Comparison of ENCODE assay signal across 13 cellular contexts in genomic region chr12:101230547-101230946, GRCh38. TPM values are rescaled to one million over a fixed set of nuclear protein-coding genes. Genes with fewer than 3 reads are reported as not detected.
A peak's percentile ranks its signal among the peaks of the same experiment; 100 is the strongest.
DNase-seq lines count a peak whose midpoint lies in the region; ATAC-seq and TF ChIP-seq lines count a peak whose summit lies in the region.
"Had no signal": no experiment of that assay in that cellular context is flagged by ENCODE, and none has a peak within 500 bp of the region (broad histone marks: within the 10 kb centered on the region; RNA-seq: fewer than 3 reads in every experiment).

No MANE protein-coding gene starts in this region.

- TF ChIP-seq EP300 in SK-N-SH (IDR thresholded peaks at IDR 0.05; ENCODE audit: borderline replicate concordance in 1 of 2, low read depth in 1 of 2, low read length in 1 of 2): no peak

- no peaks in the 10 kb centered on the region for H3K4me1 ChIP-seq in GM23338 (ENCODE audit: insufficient read depth)
- no peaks in the 10 kb centered on the region; a peak in 1 of 4 replicates for H3K4me1 ChIP-seq in SK-N-SH (ENCODE audit: control insufficient read depth in 1 of 2, insufficient read depth in 2 of 2, low read depth in 1 of 2, low read length in 1 of 2)
- peaks cover 17% of the 10 kb centered on the region for H3K4me1 ChIP-seq in skeletal muscle satellite cell (ENCODE audit: control insufficient read depth, insufficient read depth, low read length)
- no peaks in the 10 kb centered on the region for H3K4me1 ChIP-seq in PC-9 (replicated peaks; ENCODE audit: insufficient read depth)
- H3K4me1 ChIP-seq: adrenal gland, right atrium auricular region had no signal

- H3K9me3 ChIP-seq in SK-N-SH (no peaks in the 10 kb centered on the region), skeletal muscle satellite cell (replicated peaks; ENCODE audit: low read length) (no peaks in the 10 kb centered on the region), PC-9 (ENCODE audit: insufficient read depth, low read depth) (no peaks in the 10 kb centered on the region)
- H3K9me3 ChIP-seq: adrenal gland, right atrium auricular region had no signal

- no peak for TF ChIP-seq RAD21 in SK-N-SH (IDR thresholded peaks at IDR 0.05; ENCODE audit: low read length)

- H4K20me1 ChIP-seq in GM23338 (replicated peaks; ENCODE audit: insufficient read depth) (no peaks in the 10 kb centered on the region), SK-N-SH (ENCODE audit: insufficient read depth) (no peaks in the 10 kb centered on the region), PC-9 (ENCODE audit: insufficient read depth) (no peaks in the 10 kb centered on the region)

- no peaks in the 10 kb centered on the region for H3F3A ChIP-seq in GM23338 (replicated peaks; ENCODE audit: low read depth)
- H3F3A ChIP-seq in SK-N-SH (replicated peaks; ENCODE audit: insufficient read depth): peaks cover 7% of the 10 kb centered on the region
- H3F3A ChIP-seq in PC-9 (ENCODE audit: insufficient read depth, low read depth): no peaks in the 10 kb centered on the region

- intact Hi-C loops in activated CD8-positive, alpha-beta T cell treated with anti-CD3 and anti-CD28 coated beads for 36 hours (cut with micrococcal nuclease): no loop called here
- intact Hi-C loops in PC-9 (cut with micrococcal nuclease; ENCODE audit: unreplicated experiment): no loop called here

- peak overlapping the region; percentile 53 for H3K9ac ChIP-seq in SK-N-SH
- H3K9ac ChIP-seq in skeletal muscle satellite cell (ENCODE audit: low read depth, low read length): peak overlapping the region; percentile 54

- POLR2A ChIA-PET in SK-N-SH (lab: Yijun Ruan, JAX): no interaction called here
- POLR2A ChIA-PET in activated CD8-positive, alpha-beta T cell treated with anti-CD3 and anti-CD28 coated beads for 36 hours (lab: Charles Lee): no interaction called here
- POLR2A ChIA-PET in PC-9 (lab: Charles Lee; ENCODE audit: unreplicated experiment): no interaction called here

- no peak overlapping the region for H3K4me3 Mint-ChIP-seq in GM23338
- H3K4me3 Mint-ChIP-seq in activated CD8-positive, alpha-beta T cell treated with anti-CD3 and anti-CD28 coated beads for 36 hours: no peak overlapping the region
- H3K4me3 Mint-ChIP-seq: effector memory CD8-positive, alpha-beta T cell had no signal

- BruUV-seq in PC-9 (replicated peaks; lab: Mats Ljungman, UMichigan): no TSS peak

- H3K79me2 ChIP-seq in GM23338 (replicated peaks; ENCODE audit: insufficient read depth) (no peaks in the 10 kb centered on the region), SK-N-SH (ENCODE audit: insufficient read depth) (no peaks in the 10 kb centered on the region), PC-9 (ENCODE audit: low read depth) (no peaks in the 10 kb centered on the region)

- H3K4me2 ChIP-seq in GM23338: no peak overlapping the region
- peak overlapping the region; percentile 39; the same call in 1 of the 2 replicates for H3K4me2 ChIP-seq in SK-N-SH
- H3K4me2 ChIP-seq in skeletal muscle satellite cell (ENCODE audit: low read length): peak overlapping the region; percentile 47
- no peak overlapping the region for H3K4me2 ChIP-seq in PC-9

- peaks cover 4% of the 10 kb centered on the region for H3K27me3 Mint-ChIP-seq in GM23338 (ENCODE audit: insufficient read depth, low read depth, poor library complexity)
- H3K27me3 Mint-ChIP-seq in activated CD8-positive, alpha-beta T cell treated with anti-CD3 and anti-CD28 coated beads for 36 hours: peaks cover 8% of the 10 kb centered on the region

- 0 out of 2 replicates have a peak overlapping the region, but pooled peaks have one; percentile 12 for H3K27ac Mint-ChIP-seq in GM23338
- no peak overlapping the region for H3K27ac Mint-ChIP-seq in activated CD8-positive, alpha-beta T cell treated with anti-CD3 and anti-CD28 coated beads for 36 hours
- H3K27ac Mint-ChIP-seq: effector memory CD8-positive, alpha-beta T cell had no signal

- H3K27me3 ChIP-seq in GM23338 (ENCODE audit: insufficient read depth): no peaks in the 10 kb centered on the region
- no peaks in the 10 kb centered on the region for H3K27me3 ChIP-seq in SK-N-SH (ENCODE audit: insufficient read depth)
- no peaks in the 10 kb centered on the region for H3K27me3 ChIP-seq in skeletal muscle satellite cell (ENCODE audit: control insufficient read depth, insufficient read depth, low read length)
- H3K27me3 ChIP-seq in PC-9 (ENCODE audit: insufficient read depth, low read depth): peaks cover 29% of the 10 kb centered on the region; the same call in 1 of the 2 replicates
- H3K27me3 ChIP-seq: adrenal gland, right atrium auricular region had no signal

- H3K4me1 Mint-ChIP-seq in GM23338: no peaks in the 10 kb centered on the region
- H3K4me1 Mint-ChIP-seq in activated CD8-positive, alpha-beta T cell treated with anti-CD3 and anti-CD28 coated beads for 36 hours (ENCODE audit: low read depth): no peaks in the 10 kb centered on the region

- H3K9me2 ChIP-seq in GM23338 (ENCODE audit: insufficient read depth) (no peaks in the 10 kb centered on the region), SK-N-SH (no peaks in the 10 kb centered on the region), PC-9 (ENCODE audit: insufficient read depth) (no peaks in the 10 kb centered on the region)

- TF ChIP-seq CTCF in GM23338 (conservative IDR thresholded peaks at IDR 0.05; ENCODE audit: low read depth in 2 of 2) (no peak), SK-N-SH (IDR thresholded peaks at IDR 0.05) (no peak), PC-9 (conservative IDR thresholded peaks at IDR 0.05) (no peak)
- TF ChIP-seq CTCF in activated CD8-positive, alpha-beta T cell treated with anti-CD3 and anti-CD28 coated beads for 36 hours (IDR thresholded peaks at IDR 0.05): no peak

- no peaks in the 10 kb centered on the region for H3K36me3 Mint-ChIP-seq in GM23338 (ENCODE audit: low read depth)
- H3K36me3 Mint-ChIP-seq in activated CD8-positive, alpha-beta T cell treated with anti-CD3 and anti-CD28 coated beads for 36 hours (ENCODE audit: low read depth): no peaks in the 10 kb centered on the region

- no peaks in the 10 kb centered on the region for H3K9me3 Mint-ChIP-seq in GM23338
- H3K9me3 Mint-ChIP-seq in activated CD8-positive, alpha-beta T cell treated with anti-CD3 and anti-CD28 coated beads for 36 hours: no peaks in the 10 kb centered on the region
- H3K9me3 Mint-ChIP-seq: effector memory CD8-positive, alpha-beta T cell had no signal

- no peak for ATAC-seq in GM23338
- no peak for ATAC-seq in activated CD8-positive, alpha-beta T cell treated with anti-CD3 and anti-CD28 coated beads for 36 hours
- ATAC-seq in GM19467 (IDR thresholded peaks at IDR 0.05; ENCODE audit: unreplicated experiment): no peak
- ATAC-seq: effector memory CD8-positive, alpha-beta T cell had no signal

- 4% methylated on average over 5 of the region's 5 CpGs for WGBS in SK-N-SH (ENCODE audit: low lambda C conversion rate)

- CTCF ChIA-PET in SK-N-SH (lab: Yijun Ruan, JAX): no interaction called here
- CTCF ChIA-PET in activated CD8-positive, alpha-beta T cell treated with anti-CD3 and anti-CD28 coated beads for 36 hours (lab: Charles Lee): no interaction called here
- CTCF ChIA-PET in PC-9 (lab: Charles Lee): no interaction called here

- H3K4me3 ChIP-seq in GM23338: no peak overlapping the region
- H3K4me3 ChIP-seq in SK-N-SH (ENCODE audit: low read depth in 2 of 2, low read length in 1 of 2): no peak overlapping the region; a peak in 1 of 4 replicates
- H3K4me3 ChIP-seq in skeletal muscle satellite cell (ENCODE audit: low read length): no peak overlapping the region
- H3K4me3 ChIP-seq in PC-9: no peak overlapping the region
- H3K4me3 ChIP-seq: right atrium auricular region had no signal

- no peaks in the 10 kb centered on the region for H3K36me3 ChIP-seq in GM23338 (ENCODE audit: insufficient read depth)
- H3K36me3 ChIP-seq in SK-N-SH (replicated peaks in 1 of 2; ENCODE audit: control insufficient read depth in 1 of 2, insufficient read depth in 2 of 2, low read length in 1 of 2): no peaks in the 10 kb centered on the region
- no peaks in the 10 kb centered on the region for H3K36me3 ChIP-seq in skeletal muscle satellite cell (ENCODE audit: insufficient read depth, low read length)
- no peaks in the 10 kb centered on the region for H3K36me3 ChIP-seq in PC-9 (ENCODE audit: low read depth)
- H3K36me3 ChIP-seq: adrenal gland, right atrium auricular region had no signal

- H2AFZ ChIP-seq in GM23338 (peak overlapping the region; percentile 57), SK-N-SH (ENCODE audit: low read depth) (peak overlapping the region; percentile 64; the same call in 1 of the 2 replicates), PC-9 (no peak overlapping the region)

- DNase-seq in GM23338 (ENCODE audit: low spot score) (peak; percentile 11), SK-N-SH (no peak), fibroblast of peridontal ligament (ENCODE audit: extremely low read depth) (peak; percentile 7), PC-9 (no peak), DMS79 treated with DMSO at 0.1 percent for 48 hours (lab: John Stamatoyannopoulos, UW) (no peak)
- no peak for DNase-seq in activated CD8-positive, alpha-beta T cell treated with anti-CD3 and anti-CD28 coated beads for 36 hours
- DNase-seq: effector memory CD8-positive, alpha-beta T cell; KG1; substantia nigra had no signal

- H3K27ac ChIP-seq in GM23338 (ENCODE audit: low read depth) (no peak overlapping the region), SK-N-SH (ENCODE audit: low read depth in 2 of 2, low read length in 1 of 2) (peak overlapping the region in 1 of 2 experiments; percentile 88; a peak in 2 of 4 replicates), PC-9 (no peak overlapping the region)
- H3K27ac ChIP-seq: right atrium auricular region had no signal

TF ChIP-seq in SK-N-SH, 30 proteins besides CTCF, POLR2A, EP300 and RAD21 (continues in another document):
- TF ChIP-seq GATA2 (CRISPR knock-in tag; IDR thresholded peaks at IDR 0.05) (no peak), MXI1 (IDR thresholded peaks at IDR 0.05; ENCODE audit: low read depth, low read length) (no peak), EZH2phosphoT487 (IDR thresholded peaks at IDR 0.05; ENCODE audit: borderline replicate concordance, low read depth) (no peak)

RNA-seq across cellular contexts. Expression of gene SLC5A8, which starts 20.5 kb away (rescaled TPM):
- 0.10 and 0.35 TPM in 2 replicates for total RNA-seq in GM23338 (2014; rRNA removed; shearing (Covaris generic))
- polyA plus RNA-seq in GM23338 (2016; fragmentation: Nextera tagmentation; extraction: Ambion mirVana): 0.10 TPM in 1 of 2 replicates, not detected in the other
- polyA plus RNA-seq in SK-N-SH (2012; rRNA removed): not detected in 2 replicates
- under 0.01 TPM in 1 of 2 replicates, not detected in the other for polyA plus RNA-seq in SK-N-SH (2012; cell fraction: cytosol; rRNA removed)
- 0.01 TPM in 2 replicates for polyA plus RNA-seq in SK-N-SH (2012; cell fraction: nucleus; rRNA removed)
- not detected in 2 replicates for total RNA-seq in skeletal muscle satellite cell (2012; rRNA removed)
- total RNA-seq in activated CD8-positive, alpha-beta T cell treated with anti-CD3 and anti-CD28 coated beads for 36 hours: not detected
- total RNA-seq in PC-9 (2021): not detected in 2 replicates
- total RNA-seq: right atrium auricular region had no signal

RNA-seq across cellular contexts. Expression of gene UTP20, which starts 49.4 kb away (rescaled TPM):
- 55.8 and 59.6 TPM in 2 replicates for total RNA-seq in GM23338 (2014; rRNA removed; shearing (Covaris generic))
- polyA plus RNA-seq in GM23338 (2016; fragmentation: Nextera tagmentation; extraction: Ambion mirVana): 12.3 and 13.1 TPM in 2 replicates
- 5.7 and 7.3 TPM in 2 replicates for polyA plus RNA-seq in SK-N-SH (2012; rRNA removed)
- 6.9 and 7.2 TPM in 2 replicates for polyA plus RNA-seq in SK-N-SH (2012; cell fraction: cytosol; rRNA removed)
- polyA plus RNA-seq in SK-N-SH (2012; cell fraction: nucleus; rRNA removed): 5.4 and 9.9 TPM in 2 replicates
- total RNA-seq in skeletal muscle satellite cell (2012; rRNA removed): 28.6 and 33.5 TPM in 2 replicates
- total RNA-seq in activated CD8-positive, alpha-beta T cell treated with anti-CD3 and anti-CD28 coated beads for 36 hours: 10 to 100 TPM; 29.0 TPM
- total RNA-seq in PC-9 (2021): 11.4 and 14.1 TPM in 2 replicates

Comparison
In these comparisons a context has a peak if more than half of its experiments do, and no peak if none do; other contexts are left out.
1. DNase-seq: peak in GM23338 (single experiment) and fibroblast of peridontal ligament (single experiment); none in SK-N-SH (single experiment), activated CD8-positive, alpha-beta T cell treated with anti-CD3 and anti-CD28 coated beads for 36 hours (single experiment), PC-9 (0 of 2) and DMS79 treated with DMSO at 0.1 percent for 48 hours (single experiment).
2. H3K4me2 ChIP-seq: peak in SK-N-SH (single experiment) and skeletal muscle satellite cell (single experiment); none in GM23338 (single experiment) and PC-9 (single experiment).